Comparison of ENCODE assay signal across 25 cellular contexts in genomic region chr7:112715525-112715924, GRCh38.
"Had no signal": no experiment of that assay in that cellular context is flagged by ENCODE, and none has a peak within 500 bp of the region (broad histone marks: within the 10 kb centered on the region; RNA-seq: fewer than 3 reads in every experiment).

No MANE protein-coding gene starts in this region.

- H3K4me1 ChIP-seq: left lung, lower lobe of right lung, neural progenitor cell, right atrium auricular region, right lobe of liver, testis, thyroid gland, transverse colon, upper lobe of left lung, vagina had no signal

- H3K9me3 ChIP-seq: neutrophil, right atrium auricular region, right lobe of liver, testis, thyroid gland, transverse colon, upper lobe of left lung, vagina had no signal

- H3K4me3 ChIP-seq: left lung, lower lobe of right lung, neural progenitor cell, right atrium auricular region, right lobe of liver, smooth muscle cell, stomach, testis, thyroid gland, transverse colon, upper lobe of left lung, vagina had no signal

- H3K27me3 ChIP-seq: left lung, neural progenitor cell, neutrophil, right atrium auricular region, right lobe of liver, stomach, testis, thyroid gland, transverse colon, upper lobe of left lung, vagina had no signal

- DNase-seq: islet precursor cell; left colon; left lung; lower lobe of right lung; mammary epithelial cell; mesenchymal stem cell; naive thymus-derived CD8-positive, alpha-beta T cell; occipital lobe; right lobe of liver; stimulated activated CD4-positive, alpha-beta T cell treated with anti-CD3 and anti-CD28 coated beads, Interleukin-12 subunit alpha, Interleukin-12 subunit beta, amount 100 ng/mL, for 4 hours; stimulated activated CD4-positive, alpha-beta T cell treated with anti-CD3 and anti-CD28 coated beads, Interleukin-15, amount 100 ng/mL, for 24 hours; stimulated activated CD4-positive, alpha-beta T cell treated with anti-CD3 and anti-CD28 coated beads, Interleukin-2, amount 100 ng/mL, for 24 hours; stimulated activated CD4-positive, alpha-beta T cell treated with anti-CD3 and anti-CD28 coated beads, Interleukin-4, amount 100 ng/mL, for 1 hour; stimulated activated naive B cell treated with anti-CD40 and anti-IgM and Interleukin-4, amounts not matched to agents 10 μg/mL and 1 μg/mL and 100 μg/mL, for 72 hours; stimulated activated naive CD8-positive, alpha-beta T cell treated with anti-CD3 and anti-CD28 coated beads, Interleukin-15, Interleukin-2, amounts not matched to agents 100 U/mL and 50 U/mL, for 24 hours; stomach; testis; thyroid gland; transverse colon; upper lobe of left lung had no signal

- H3K36me3 ChIP-seq: left lung, lower lobe of right lung, neural progenitor cell, neutrophil, right atrium auricular region, right lobe of liver, stomach, thyroid gland, transverse colon, upper lobe of left lung, vagina had no signal

- ATAC-seq: left colon; left lung; lower lobe of right lung; naive thymus-derived CD8-positive, alpha-beta T cell; right lobe of liver; stimulated activated naive B cell treated with anti-CD40 and anti-IgM and Interleukin-4, amounts not matched to agents 10 μg/mL and 1 μg/mL and 100 μg/mL, for 72 hours; stimulated activated naive CD8-positive, alpha-beta T cell treated with anti-CD3 and anti-CD28 coated beads, Interleukin-15, Interleukin-2, amounts not matched to agents 100 U/mL and 50 U/mL, for 24 hours had no signal

- H3K27ac ChIP-seq: left lung, lower lobe of right lung, neural progenitor cell, neutrophil, right atrium auricular region, right lobe of liver, stomach, testis, thyroid gland, transverse colon, upper lobe of left lung, vagina had no signal
